11 cellular contexts compared by ENCODE assay signal in the genomic region with DNA sequence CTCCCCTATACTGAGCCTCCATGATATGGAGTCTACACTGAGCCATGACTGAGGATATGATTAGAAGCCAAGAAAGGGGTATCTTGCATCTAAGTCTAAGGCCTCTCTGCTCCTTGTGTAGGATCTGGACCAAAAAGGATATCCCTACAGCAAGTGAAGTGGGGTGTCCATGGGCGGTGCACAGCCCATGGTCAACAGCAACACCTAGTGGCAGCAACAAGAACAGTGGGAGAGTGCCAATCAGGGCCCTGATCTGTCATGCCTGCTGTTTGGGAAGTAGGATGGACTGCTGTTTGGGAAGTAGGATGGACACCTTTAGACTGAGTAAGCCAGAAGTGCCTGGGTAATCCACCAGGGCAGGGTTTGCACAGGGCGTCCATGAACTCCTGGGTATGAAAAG. TPM values are rescaled to one million over a fixed set of nuclear protein-coding genes. Genes with fewer than 3 reads are reported as not detected.
DNase-seq lines count a peak whose midpoint lies in the region; TF ChIP-seq lines count a peak whose summit lies in the region.
"Had no signal": no experiment of that assay in that cellular context is flagged by ENCODE, and none has a peak within 500 bp of the region (broad histone marks: within the 10 kb centered on the region; RNA-seq: fewer than 3 reads in every experiment).

No MANE protein-coding gene starts in this region.

- H3K4me3 ChIP-seq in GM12875 (ENCODE audit: low read depth, low read length): no peak overlapping the region
- H3K4me3 ChIP-seq in fibroblast of the aortic adventitia (ENCODE audit: low read depth, low read length): no peak overlapping the region
- H3K4me3 ChIP-seq: psoas muscle had no signal

- DNase-seq in AG20443 (ENCODE audit: low spot score) (peak; percentile 42), RKO (ENCODE audit: low spot score) (peak; percentile 32), fibroblast of the aortic adventitia (ENCODE audit: low read depth) (no peak), GM13977 (ENCODE audit: low spot score) (no peak), NCI-H1436 (lab: John Stamatoyannopoulos, UW) (no peak), NCI-H2029 (lab: John Stamatoyannopoulos, UW) (no peak), kidney glomerular epithelial cell (lab: John Stamatoyannopoulos, UW) (no peak)
- DNase-seq: activated CD4-positive, alpha-beta memory T cell treated with anti-CD3 and anti-CD28 coated beads for 36 hours; activated naive CD8-positive, alpha-beta T cell treated with anti-CD3 and anti-CD28 coated beads, Interleukin-2, amount 10 ng/mL, durations not matched to agents 7 days and 5 days; psoas muscle had no signal

- TF ChIP-seq CTCF in GM12875 (IDR thresholded peaks at IDR 0.05; ENCODE audit: borderline replicate concordance, insufficient read depth, low read depth, low read length) (peak; percentile 19; the same call in 1 of the 2 replicates), fibroblast of the aortic adventitia (IDR thresholded peaks at IDR 0.05; ENCODE audit: insufficient read depth, low read length) (peak; percentile 52), GM13977 (IDR thresholded peaks at IDR 0.05; ENCODE audit: extremely low read depth, insufficient read depth, missing control alignments) (no peak)

- in situ Hi-C loops in GM13977 (cut with MboI; ENCODE audit: low pct_unique_long_range_greater_than_20kb, low sequenced_read_pairs, unreplicated experiment): loop anchor here (10.0 kb wide), 2 partner anchors 59 to 299 kb away; no protein-coding TSS in a partner anchor

RNA-seq across cellular contexts. Expression of gene PTGIS, which starts 22.4 kb away (rescaled TPM):
- total RNA-seq in fibroblast of the aortic adventitia (ENCODE audit: low replicate concordance): 279 and 1,011 TPM in 2 replicates

Comparison
In these comparisons a context has a peak if more than half of its experiments do, and no peak if none do; other contexts are left out.
1. DNase-seq: peak in AG20443 (single experiment) and RKO (single experiment); none in fibroblast of the aortic adventitia (single experiment), GM13977 (single experiment), NCI-H1436 (single experiment), NCI-H2029 (single experiment) and kidney glomerular epithelial cell (single experiment).